8 cellular contexts compared by ENCODE assay signal in the genomic region with DNA sequence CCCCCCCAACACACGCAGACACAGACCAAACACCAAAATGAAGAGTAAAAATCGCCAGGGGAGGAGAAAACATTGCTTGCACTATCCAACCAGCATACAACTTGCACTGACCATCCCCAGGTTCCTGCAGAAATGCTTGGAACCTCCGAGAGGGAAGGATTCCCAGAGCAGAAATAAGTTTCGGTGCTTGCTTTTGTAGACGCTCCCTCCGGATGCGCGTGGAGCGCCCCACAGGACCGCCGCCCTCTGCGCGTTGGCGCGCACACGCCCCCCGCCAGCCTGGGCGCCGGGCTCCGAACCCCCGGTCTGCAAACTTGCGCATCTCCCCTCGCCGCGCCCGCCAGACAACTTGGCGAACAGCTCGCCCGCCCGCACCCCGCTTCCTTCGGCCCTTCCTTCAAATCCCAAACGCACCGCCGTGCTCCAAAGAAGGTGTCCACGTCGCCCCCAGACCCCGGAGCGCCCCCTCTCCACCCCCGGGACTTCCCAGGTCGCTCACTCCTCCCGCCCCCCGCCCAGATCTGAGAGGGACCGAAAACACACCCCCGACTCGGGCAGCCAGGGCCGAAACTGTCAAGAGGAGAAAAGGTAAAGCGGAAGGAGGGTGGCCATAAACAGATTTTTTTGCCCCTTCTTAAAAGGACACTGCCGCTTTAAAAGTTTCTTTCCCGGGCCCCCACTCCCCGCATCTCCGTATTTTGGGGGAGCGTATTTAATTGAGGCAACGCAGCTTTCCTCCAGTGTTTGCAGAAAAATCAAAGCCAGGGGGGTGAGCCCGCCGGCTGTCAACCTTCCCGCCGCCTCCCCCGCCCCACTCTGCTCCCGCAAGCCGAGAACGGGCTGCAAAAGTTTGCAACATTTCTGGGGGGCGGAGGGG. TPM values are rescaled to one million over a fixed set of nuclear protein-coding genes. Genes with fewer than 3 reads are reported as not detected.
A peak's percentile ranks its signal among the peaks of the same experiment; 100 is the strongest.
DNase-seq lines count a peak whose midpoint lies in the region; ATAC-seq, FAIRE-seq and TF ChIP-seq lines count a peak whose summit lies in the region.

No MANE protein-coding gene starts in this region.

- H3K27me3 ChIP-seq in Caco-2 (replicated peaks; ENCODE audit: control insufficient read depth, insufficient read depth, low read length) (no peaks in the 10 kb centered on the region), MG63 (peaks cover 20% of the 10 kb centered on the region), aorta (ENCODE audit: control insufficient read depth in 1 of 2, insufficient read depth in 2 of 2, low read length in 1 of 2) (no peaks in the 10 kb centered on the region)

- H3K4me3 ChIP-seq in Caco-2 (ENCODE audit: low read depth, low read length) (peak overlapping the region; percentile 61), MG63 (peak overlapping the region; percentile 60), aorta (ENCODE audit: low read length in 2 of 2) (peak overlapping the region; percentile 99 to 100)

- H3K4me3 Mint-ChIP-seq in Caco-2 (ENCODE audit: unreplicated experiment): peak overlapping the region; percentile 74

- CTCF ChIA-PET in Caco-2 (lab: Charles Lee): interaction anchor here (0.6 to 1.0 kb wide), 5 partner anchors 16 to 602 kb away, joined by 3 to 6 read pairs (median 5); no protein-coding TSS in a partner anchor

- H3K4me1 ChIP-seq in Caco-2 (no peaks in the 10 kb centered on the region), aorta (ENCODE audit: control insufficient read depth in 1 of 2, insufficient read depth in 2 of 2, low read length in 2 of 2) (peaks cover 0 to 3% of the 10 kb centered on the region in 2 donors)

- no peak for FAIRE-seq in D721Med (lab: Jason Lieb, UNC)

- H3K27me3 Mint-ChIP-seq in Caco-2 (ENCODE audit: insufficient read depth, unreplicated experiment): peaks cover 22% of the 10 kb centered on the region

- POLR2A ChIA-PET in Caco-2 (lab: Charles Lee): no interaction called here

- no peaks in the 10 kb centered on the region for H3K36me3 Mint-ChIP-seq in Caco-2 (ENCODE audit: insufficient read depth, unreplicated experiment)

- BruUV-seq in Caco-2 (replicated peaks; lab: Mats Ljungman, UMichigan): no TSS peak

- no peak overlapping the region for H3K27ac ChIP-seq in aorta (ENCODE audit: low read depth in 1 of 2, low read length in 2 of 2)

- H3K27ac Mint-ChIP-seq in Caco-2 (ENCODE audit: unreplicated experiment): no peak overlapping the region

- TF ChIP-seq CTCF in Caco-2 (IDR thresholded peaks at IDR 0.05; ENCODE audit: insufficient read depth in 1 of 2, low read depth in 1 of 2, low read length in 1 of 2, severe bottlenecking in 1 of 2, unreplicated experiment in 1 of 2): no peak
- TF ChIP-seq CTCF in D721Med (IDR thresholded peaks at IDR 0.05; ENCODE audit: insufficient read depth, missing control alignments): no peak

- H3K9me3 ChIP-seq in Caco-2 (no peaks in the 10 kb centered on the region), MG63 (no peaks in the 10 kb centered on the region), aorta (ENCODE audit: control insufficient read depth, low read length) (no peaks in the 10 kb centered on the region)

- WGBS in aorta, 2 donors: 0% methylated on average over 57 to 63 of the region's 63 CpGs

- H3K36me3 ChIP-seq in Caco-2 (ENCODE audit: control insufficient read depth, insufficient read depth, low read length) (no peaks in the 10 kb centered on the region), MG63 (no peaks in the 10 kb centered on the region), aorta (ENCODE audit: control insufficient read depth in 1 of 2, insufficient read depth in 2 of 2, low read length in 1 of 2) (no peaks in the 10 kb centered on the region)

- no peak for DNase-seq in Caco-2
- peak; percentile 14 for DNase-seq in MG63
- peak; percentile 17 for DNase-seq in dermis blood vessel endothelial cell
- DNase-seq in lung microvascular endothelial cell (ENCODE audit: low read depth in 2 of 2): peak; percentile 16
- DNase-seq in aorta: no peak
- no peak for DNase-seq in D721Med (ENCODE audit: insufficient read length, low spot score)
- DNase-seq in NCI-H510A treated with DMSO at 0.1 percent for 48 hours (lab: John Stamatoyannopoulos, UW): no peak

- ATAC-seq in aorta (ENCODE audit: low FRiP score): peak; percentile 23
- ATAC-seq in HG03439 (IDR thresholded peaks at IDR 0.05; ENCODE audit: unreplicated experiment): no peak

- intact Hi-C loops in Caco-2 (cut with micrococcal nuclease; ENCODE audit: unreplicated experiment): no loop called here
- intact Hi-C loops in aorta (cut with DNase I): no loop called here

- H3K9me3 Mint-ChIP-seq in Caco-2 (ENCODE audit: unreplicated experiment): no peaks in the 10 kb centered on the region

- no peaks in the 10 kb centered on the region for H3K4me1 Mint-ChIP-seq in Caco-2 (ENCODE audit: low read depth, unreplicated experiment)

RNA-seq across cellular contexts. Expression of a gene that starts 0.8 kb away (rescaled TPM):
- total RNA-seq in Caco-2 (2022) (19.3 and 23.5 TPM in 2 replicates), dermis blood vessel endothelial cell (19.5 and 23.0 TPM in 2 replicates), lung microvascular endothelial cell (7.0 and 14.9 TPM in 2 replicates), aorta (10 to 100 TPM; 26.9 to 51.7 TPM)
- 0.82 and 5.5 TPM in 2 replicates for total RNA-seq in MG63 (2014; rRNA removed; shearing (Covaris generic); ENCODE audit: low replicate concordance)
- 1 to 10 TPM; 7.3 to 7.5 TPM for polyA plus RNA-seq in aorta

Comparison
In these comparisons a context has a peak if more than half of its experiments do, and no peak if none do; other contexts are left out.
1. DNase-seq: peak in MG63 (single experiment), dermis blood vessel endothelial cell (single experiment) and lung microvascular endothelial cell (2 of 2); none in Caco-2 (0 of 2), aorta (0 of 2), D721Med (single experiment) and NCI-H510A treated with DMSO at 0.1 percent for 48 hours (single experiment).
2. Peak in every context shown above with its lines, with median percentiles within 50 percentile points of each other: H3K4me3 ChIP-seq.